8 cellular contexts compared by ENCODE assay signal in genomic region chr10:6145979-6146432, GRCh38. TPM values are rescaled to one million over a fixed set of nuclear protein-coding genes. Genes with fewer than 3 reads are reported as not detected.
DNase-seq lines count a peak whose midpoint lies in the region; ATAC-seq and TF ChIP-seq lines count a peak whose summit lies in the region.

No MANE protein-coding gene starts in this region.

- H3K27ac Mint-ChIP-seq in activated CD4-positive, alpha-beta memory T cell treated with anti-CD3 and anti-CD28 coated beads for 36 hours = peak overlapping the region; percentile 58
- H3K27ac Mint-ChIP-seq in stimulated activated effector memory CD8-positive, alpha-beta T cell treated with anti-CD3 and anti-CD28 coated beads, Interleukin-12 subunit alpha, Interleukin-12 subunit beta, amount 100 ng/mL, for 72 hours = peak overlapping the region; percentile 78

- intact Hi-C loops in activated CD4-positive, alpha-beta memory T cell treated with anti-CD3 and anti-CD28 coated beads for 36 hours (cut with micrococcal nuclease) = loop anchor here (2.0 to 10.0 kb wide), 2 partner anchors 17 to 129 kb away; no protein-coding TSS in a partner anchor

- no peaks in the 10 kb centered on the region for H3K27me3 Mint-ChIP-seq in activated CD4-positive, alpha-beta memory T cell treated with anti-CD3 and anti-CD28 coated beads for 36 hours

- H3K36me3 Mint-ChIP-seq in activated CD4-positive, alpha-beta memory T cell treated with anti-CD3 and anti-CD28 coated beads for 36 hours = peaks cover 7% of the 10 kb centered on the region
- peaks cover 37% of the 10 kb centered on the region for H3K36me3 Mint-ChIP-seq in stimulated activated effector memory CD8-positive, alpha-beta T cell treated with anti-CD3 and anti-CD28 coated beads, Interleukin-12 subunit alpha, Interleukin-12 subunit beta, amount 100 ng/mL, for 72 hours

- CTCF ChIA-PET in activated CD4-positive, alpha-beta memory T cell treated with anti-CD3 and anti-CD28 coated beads for 36 hours (lab: Charles Lee) = interaction anchor here (1.0 kb wide), 1 partner anchor 60 kb away, joined by 3 read pairs; no protein-coding TSS in a partner anchor

- POLR2A ChIA-PET in activated CD4-positive, alpha-beta memory T cell treated with anti-CD3 and anti-CD28 coated beads for 36 hours (lab: Charles Lee) = interaction anchor here (1.6 kb wide), 1 partner anchor 10 kb away, joined by 5 read pairs; no protein-coding TSS in a partner anchor

- no peak for TF ChIP-seq CTCF in HFF-Myc (IDR thresholded peaks at IDR 0.05; ENCODE audit: low read depth, low read length, missing control alignments)

- in situ Hi-C loops in KBM-7 (cut with MboI; ENCODE audit: low pct_unique_long_range_greater_than_20kb, low sequenced_read_pairs) = no loop called here

- no peaks in the 10 kb centered on the region for H3K9me3 Mint-ChIP-seq in activated CD4-positive, alpha-beta memory T cell treated with anti-CD3 and anti-CD28 coated beads for 36 hours
- no peaks in the 10 kb centered on the region for H3K9me3 Mint-ChIP-seq in stimulated activated effector memory CD8-positive, alpha-beta T cell treated with anti-CD3 and anti-CD28 coated beads, Interleukin-12 subunit alpha, Interleukin-12 subunit beta, amount 100 ng/mL, for 72 hours

- H3K4me3 ChIP-seq in HFF-Myc (replicated peaks; ENCODE audit: low read depth, low read length) (peak overlapping the region; percentile 79), iPS-11a (ENCODE audit: low read depth, low read length) (peak overlapping the region; percentile 20)

- DNase-seq in HFF-Myc (ENCODE audit: extremely low read depth, low read depth) (no peak), KBM-7 (no peak), NCI-H2227 treated with DMSO at 0.1 percent for 48 hours (lab: John Stamatoyannopoulos, UW) (no peak)
- no peak for DNase-seq in activated CD4-positive, alpha-beta memory T cell treated with anti-CD3 and anti-CD28 coated beads for 36 hours
- DNase-seq in stimulated activated effector memory CD8-positive, alpha-beta T cell treated with anti-CD3 and anti-CD28 coated beads, Interleukin-12 subunit alpha, Interleukin-12 subunit beta, amount 100 ng/mL, for 72 hours (ENCODE audit: low spot score in 2 of 2) = no peak
- DNase-seq in activated CD8-positive, alpha-beta memory T cell treated with anti-CD3 and anti-CD28 coated beads for 24 hours = no peak

- ATAC-seq in stimulated activated effector memory CD8-positive, alpha-beta T cell treated with anti-CD3 and anti-CD28 coated beads, Interleukin-12 subunit alpha, Interleukin-12 subunit beta, amount 100 ng/mL, for 72 hours = no peak
- ATAC-seq in HG02870 (IDR thresholded peaks at IDR 0.05; ENCODE audit: unreplicated experiment) = no peak

- peaks cover 80% of the 10 kb centered on the region for H3K4me1 Mint-ChIP-seq in activated CD4-positive, alpha-beta memory T cell treated with anti-CD3 and anti-CD28 coated beads for 36 hours (ENCODE audit: low read depth)
- H3K4me1 Mint-ChIP-seq in stimulated activated effector memory CD8-positive, alpha-beta T cell treated with anti-CD3 and anti-CD28 coated beads, Interleukin-12 subunit alpha, Interleukin-12 subunit beta, amount 100 ng/mL, for 72 hours = peaks cover 86% of the 10 kb centered on the region

- H3K4me3 Mint-ChIP-seq in activated CD4-positive, alpha-beta memory T cell treated with anti-CD3 and anti-CD28 coated beads for 36 hours = peak overlapping the region; percentile 80
- peak overlapping the region; percentile 89 for H3K4me3 Mint-ChIP-seq in stimulated activated effector memory CD8-positive, alpha-beta T cell treated with anti-CD3 and anti-CD28 coated beads, Interleukin-12 subunit alpha, Interleukin-12 subunit beta, amount 100 ng/mL, for 72 hours

RNA-seq across cellular contexts. Expression of gene PFKFB3, which starts 56.7 kb away (rescaled TPM):
- 10 to 100 TPM; 70.6 to 76.4 TPM for total RNA-seq in activated CD4-positive, alpha-beta memory T cell treated with anti-CD3 and anti-CD28 coated beads for 36 hours

RNA-seq across cellular contexts. Expression of gene RBM17, which starts 57.2 kb away (rescaled TPM):
- 100 to 1,000 TPM; 151 to 155 TPM for total RNA-seq in activated CD4-positive, alpha-beta memory T cell treated with anti-CD3 and anti-CD28 coated beads for 36 hours
